Comparison of ENCODE assay signal across 16 cellular contexts in the genomic region with DNA sequence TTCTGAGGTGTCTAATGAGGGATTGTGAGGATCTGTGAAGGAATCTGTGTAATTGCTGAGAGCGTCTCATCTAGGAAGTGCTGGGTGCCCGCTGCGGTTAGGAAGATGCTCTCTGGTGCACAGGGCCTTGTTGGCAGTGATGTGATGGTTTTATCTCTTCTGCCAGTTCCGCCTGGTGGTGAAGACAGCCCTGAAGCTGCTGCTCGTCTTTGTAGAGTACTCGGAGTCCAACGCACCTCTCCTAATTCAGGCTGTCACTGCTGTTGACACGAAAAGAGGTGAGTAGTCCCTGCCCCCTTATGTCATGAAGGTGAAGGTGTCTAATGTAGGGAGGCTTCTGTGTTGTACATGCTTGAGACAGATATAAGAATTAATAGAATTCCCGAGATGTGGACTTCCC.
DNase-seq lines count a peak whose midpoint lies in the region; ATAC-seq and TF ChIP-seq lines count a peak whose summit lies in the region.
"Had no signal": no experiment of that assay in that cellular context is flagged by ENCODE, and none has a peak within 500 bp of the region (broad histone marks: within the 10 kb centered on the region; RNA-seq: fewer than 3 reads in every experiment).

No MANE protein-coding gene starts in this region.

- H3K4me1 ChIP-seq in neural progenitor cell (peaks cover 18% of the 10 kb centered on the region), aorta (ENCODE audit: control insufficient read depth in 1 of 2, insufficient read depth in 2 of 2, low read length in 2 of 2) (no peaks in the 10 kb centered on the region)

- no peak overlapping the region for H3K4me3 Mint-ChIP-seq in neural progenitor cell
- H3K4me3 Mint-ChIP-seq in activated T-cell treated with anti-CD3 and anti-CD28 coated beads, Interleukin-2, amount 50 U/mL, for 72 hours: no peak overlapping the region
- no peak overlapping the region for H3K4me3 Mint-ChIP-seq in effector memory CD8-positive, alpha-beta T cell
- H3K4me3 Mint-ChIP-seq: B cell; CD14-positive monocyte; CD8-positive, alpha-beta T cell; H9 had no signal

- H4K20me1 ChIP-seq in neural progenitor cell (ENCODE audit: low read depth): no peaks in the 10 kb centered on the region

- WGBS in aorta, 2 donors: 92 to 93% methylated on average over 9 of the region's 9 CpGs

- DNase-seq in Jurkat, Clone E6-1 (ENCODE audit: low read depth, low spot score): peak; percentile 68
- no peak for DNase-seq in Right ventricle myocardium superior
- no peak for DNase-seq in left ventricle myocardium superior
- DNase-seq in neural progenitor cell (ENCODE audit: low spot score): no peak
- DNase-seq in activated T-cell treated with anti-CD3 and anti-CD28 coated beads, Interleukin-2, amount 50 U/mL, for 72 hours: no peak
- DNase-seq in aorta: no peak
- no peak for DNase-seq in effector memory CD8-positive, alpha-beta T cell
- DNase-seq: CD8-positive, alpha-beta T cell; COR-L47; DMS153; DMS79 treated with DMSO at 0.1 percent for 48 hours; EL; GOT3; H9 had no signal

- ATAC-seq in Right ventricle myocardium superior (ENCODE audit: poor library complexity) (peak; percentile 69), left ventricle myocardium superior (peak; percentile 73), aorta (ENCODE audit: low FRiP score) (no peak)
- no peak for ATAC-seq in activated T-cell treated with anti-CD3 and anti-CD28 coated beads, Interleukin-2, amount 50 U/mL, for 72 hours (replicated peaks in 1 of 2)
- ATAC-seq in effector memory CD8-positive, alpha-beta T cell (replicated peaks): no peak
- ATAC-seq: CD8-positive, alpha-beta T cell had no signal

- H3K79me2 ChIP-seq in neural progenitor cell (ENCODE audit: low read depth): peaks cover 5% of the 10 kb centered on the region

- H3K27ac Mint-ChIP-seq in neural progenitor cell: peak overlapping the region; percentile 37
- H3K27ac Mint-ChIP-seq in activated T-cell treated with anti-CD3 and anti-CD28 coated beads, Interleukin-2, amount 50 U/mL, for 72 hours: no peak overlapping the region
- no peak overlapping the region for H3K27ac Mint-ChIP-seq in effector memory CD8-positive, alpha-beta T cell
- H3K27ac Mint-ChIP-seq: B cell; CD14-positive monocyte; CD8-positive, alpha-beta T cell had no signal

- peaks cover 5% of the 10 kb centered on the region for H3K27me3 Mint-ChIP-seq in neural progenitor cell (ENCODE audit: insufficient read depth, low read depth)
- peaks cover 6% of the 10 kb centered on the region for H3K27me3 Mint-ChIP-seq in activated T-cell treated with anti-CD3 and anti-CD28 coated beads, Interleukin-2, amount 50 U/mL, for 72 hours (ENCODE audit: low read depth)
- H3K27me3 Mint-ChIP-seq in effector memory CD8-positive, alpha-beta T cell: no peaks in the 10 kb centered on the region
- H3K27me3 Mint-ChIP-seq: B cell had no signal

- intact Hi-C loops in Right ventricle myocardium superior (cut with DNase I) (no loop called here), left ventricle myocardium superior (cut with micrococcal nuclease) (no loop called here), aorta (cut with DNase I) (no loop called here)

- H3K27me3 ChIP-seq in neural progenitor cell (no peaks in the 10 kb centered on the region), aorta (ENCODE audit: control insufficient read depth in 1 of 2, insufficient read depth in 2 of 2, low read length in 1 of 2) (no peaks in the 10 kb centered on the region)

- H3K27ac ChIP-seq in neural progenitor cell (no peak overlapping the region), aorta (ENCODE audit: low read depth in 1 of 2, low read length in 2 of 2) (no peak overlapping the region)

- no peak overlapping the region for H2AFZ ChIP-seq in neural progenitor cell (replicated peaks)

- no peaks in the 10 kb centered on the region for H3K36me3 ChIP-seq in neural progenitor cell
- no peaks in the 10 kb centered on the region for H3K36me3 ChIP-seq in aorta (ENCODE audit: control insufficient read depth in 1 of 2, insufficient read depth in 2 of 2, low read length in 1 of 2)

- no peaks in the 10 kb centered on the region for H3K9me3 Mint-ChIP-seq in neural progenitor cell
- H3K9me3 Mint-ChIP-seq in activated T-cell treated with anti-CD3 and anti-CD28 coated beads, Interleukin-2, amount 50 U/mL, for 72 hours: no peaks in the 10 kb centered on the region
- no peaks in the 10 kb centered on the region for H3K9me3 Mint-ChIP-seq in effector memory CD8-positive, alpha-beta T cell
- H3K9me3 Mint-ChIP-seq: CD8-positive, alpha-beta T cell; H9 had no signal

- H3K36me3 Mint-ChIP-seq in neural progenitor cell: peaks cover 23% of the 10 kb centered on the region
- H3K36me3 Mint-ChIP-seq in activated T-cell treated with anti-CD3 and anti-CD28 coated beads, Interleukin-2, amount 50 U/mL, for 72 hours (ENCODE audit: insufficient read depth in 2 of 2): no peaks in the 10 kb centered on the region
- no peaks in the 10 kb centered on the region for H3K36me3 Mint-ChIP-seq in effector memory CD8-positive, alpha-beta T cell (ENCODE audit: insufficient read depth)
- H3K36me3 Mint-ChIP-seq: CD14-positive monocyte; CD8-positive, alpha-beta T cell had no signal

- no peaks in the 10 kb centered on the region for H3K9me3 ChIP-seq in neural progenitor cell (ENCODE audit: low read depth)
- H3K9me3 ChIP-seq in aorta (ENCODE audit: control insufficient read depth, low read length): no peaks in the 10 kb centered on the region

- TF ChIP-seq CTCF in neural progenitor cell (IDR thresholded peaks at IDR 0.05): no peak

- no peak overlapping the region for H3K4me3 ChIP-seq in Jurkat, Clone E6-1 (ENCODE audit: low read length)
- H3K4me3 ChIP-seq in neural progenitor cell (no peak overlapping the region), aorta (ENCODE audit: low read length in 2 of 2) (no peak overlapping the region)

- H3K4me1 Mint-ChIP-seq in neural progenitor cell: peaks cover 13% of the 10 kb centered on the region
- no peaks in the 10 kb centered on the region for H3K4me1 Mint-ChIP-seq in activated T-cell treated with anti-CD3 and anti-CD28 coated beads, Interleukin-2, amount 50 U/mL, for 72 hours (ENCODE audit: low read depth)
- peaks cover 0 to under 1% of the 10 kb centered on the region in 2 donors for H3K4me1 Mint-ChIP-seq in effector memory CD8-positive, alpha-beta T cell (ENCODE audit: low read depth in 2 of 2)
- H3K4me1 Mint-ChIP-seq: B cell, CD14-positive monocyte had no signal

- H3F3A ChIP-seq in neural progenitor cell (ENCODE audit: low read depth): no peaks in the 10 kb centered on the region

- H3K9ac ChIP-seq in neural progenitor cell: no peak overlapping the region

- H3K4me2 ChIP-seq in neural progenitor cell: no peak overlapping the region

Comparison
In these comparisons a context has a peak if more than half of its experiments do, and no peak if none do; other contexts are left out.
1. ATAC-seq: peak in Right ventricle myocardium superior (single experiment) and left ventricle myocardium superior (single experiment); none in activated T-cell treated with anti-CD3 and anti-CD28 coated beads, Interleukin-2, amount 50 U/mL, for 72 hours (0 of 2), aorta (single experiment) and effector memory CD8-positive, alpha-beta T cell (single experiment).